In the genomic region with DNA sequence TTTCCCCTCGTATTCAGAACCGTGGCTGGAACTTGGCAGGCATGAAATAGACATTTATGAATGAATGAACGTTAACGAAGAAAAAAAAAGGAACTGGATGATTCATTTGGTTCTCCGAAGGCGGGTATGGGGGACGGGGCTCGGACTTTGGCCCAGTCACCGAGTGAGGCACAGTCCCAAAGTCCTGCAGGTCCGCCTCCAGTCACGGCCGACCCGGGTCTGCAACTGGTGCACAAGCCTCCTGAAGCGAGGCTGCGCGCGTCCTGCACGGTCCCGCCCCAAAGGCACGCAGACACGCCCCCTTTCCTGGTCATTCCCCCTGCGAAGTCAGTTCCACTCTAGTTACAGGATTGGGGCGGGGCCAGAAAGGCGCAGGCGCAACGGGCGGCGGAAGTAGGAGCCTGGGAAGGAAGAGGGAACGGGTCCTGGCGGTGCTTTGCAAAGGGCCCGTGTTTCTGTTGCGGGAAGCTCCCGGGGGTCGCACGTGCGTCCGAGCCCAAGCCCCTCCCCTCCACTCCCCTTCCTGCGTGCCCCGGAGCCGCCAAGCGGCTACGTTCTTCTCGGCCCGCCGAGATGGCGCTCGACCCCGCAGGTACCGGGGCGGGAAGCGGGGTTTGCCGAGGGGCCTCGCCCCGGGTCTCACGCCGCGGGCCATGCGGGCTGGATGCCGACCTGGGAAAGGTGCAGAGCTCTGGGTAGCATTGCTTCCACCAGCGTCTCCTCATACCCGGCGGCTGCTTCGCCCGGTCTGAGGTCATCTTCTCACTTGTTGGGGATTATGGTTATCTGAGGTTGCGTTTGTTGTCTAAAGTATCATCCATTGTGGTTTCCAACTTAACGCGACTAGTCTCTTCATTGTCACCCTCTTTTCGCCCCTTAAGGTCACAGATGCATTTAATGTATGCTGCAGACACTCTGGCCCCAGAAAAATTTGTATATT, we compare ENCODE assay signal across 8 cellular contexts. TPM values are rescaled to one million over a fixed set of nuclear protein-coding genes. Genes with fewer than 3 reads are reported as not detected.
DNase-seq lines count a peak whose midpoint lies in the region; ATAC-seq and TF ChIP-seq lines count a peak whose summit lies in the region.

TSS of gene CMC1 (plus strand) at position 399 of the 940 bp plus-strand sequence. CDS start at position 574, 175 bp downstream.

- DNase-seq in GM23338 (ENCODE audit: low spot score), result peak; percentile 99
- peak; percentile 95 for DNase-seq in LHCN-M2 (ENCODE audit: low read depth)
- peak; percentile 93 for DNase-seq in RPMI8226
- peak; percentile 75 to 83 for DNase-seq in activated T-helper 1 cell treated with anti-CD3 and anti-CD28 coated beads, Interleukin-2, amount 50 U/mL, for 16 hours (ENCODE audit: low read depth in 1 of 2, low spot score in 1 of 2)
- peak; percentile 96 for DNase-seq in fibroblast of gingiva (ENCODE audit: low read depth)
- DNase-seq in naive thymus-derived CD4-positive, alpha-beta T cell, result peak; percentile 69 to 93 (median 83)
- peak; percentile 95 for DNase-seq in stimulated activated naive B cell treated with anti-CD40 and anti-IgM and Interleukin-4, amounts not matched to agents 10 μg/mL and 1 μg/mL and 100 μg/mL, for 72 hours

- intact Hi-C loops in naive thymus-derived CD4-positive, alpha-beta T cell (cut with micrococcal nuclease), result loop anchor here (1.0 to 5.0 kb wide), 13 partner anchors 30 to 757 kb away; partner anchors contain the start of genes SLC4A7 (in 2 of the 2), AZI2 (in 1 of the 2), EOMES (in 1 of the 2) and ZCWPW2 (in 1 of the 2)

- no peaks in the 10 kb centered on the region for H3F3A ChIP-seq in DOHH2 (ENCODE audit: control insufficient read depth, insufficient read depth)
- H3F3A ChIP-seq in GM23338 (replicated peaks; ENCODE audit: low read depth), result no peaks in the 10 kb centered on the region

- H3K4me3 ChIP-seq in DOHH2 (ENCODE audit: low read length), result peak within 1 kb of the TSS; percentile 83
- H3K4me3 ChIP-seq in GM23338, result peak within 1 kb of the TSS; percentile 72
- H3K4me3 ChIP-seq in naive thymus-derived CD4-positive, alpha-beta T cell (ENCODE audit: low read length), result peak within 1 kb of the TSS; percentile 71

- peak within 1 kb of the TSS; percentile 86 for H3K4me3 Mint-ChIP-seq in GM23338
- H3K4me3 Mint-ChIP-seq in naive thymus-derived CD4-positive, alpha-beta T cell, result peak within 1 kb of the TSS; percentile 88 to 97 (median 96)
- peak within 1 kb of the TSS; percentile 89 to 97 for H3K4me3 Mint-ChIP-seq in stimulated activated naive B cell treated with anti-CD40 and anti-IgM and Interleukin-4, amounts not matched to agents 10 μg/mL and 1 μg/mL and 100 μg/mL, for 72 hours

- H4K20me1 ChIP-seq in DOHH2 (ENCODE audit: control insufficient read depth, insufficient read depth, low read depth, low read length) (no peaks in the 10 kb centered on the region), GM23338 (replicated peaks; ENCODE audit: insufficient read depth) (no peaks in the 10 kb centered on the region)

- H3K36me3 Mint-ChIP-seq in GM23338 (ENCODE audit: low read depth), result peaks cover 6% of the 10 kb centered on the region; the same call in 2 of the 3 replicates
- peaks cover 0 to 8% (median 5%) of the 10 kb centered on the region in 5 donors for H3K36me3 Mint-ChIP-seq in naive thymus-derived CD4-positive, alpha-beta T cell
- peaks cover 7 to 19% of the 10 kb centered on the region in 2 donors for H3K36me3 Mint-ChIP-seq in stimulated activated naive B cell treated with anti-CD40 and anti-IgM and Interleukin-4, amounts not matched to agents 10 μg/mL and 1 μg/mL and 100 μg/mL, for 72 hours

- H3K27me3 Mint-ChIP-seq in GM23338 (ENCODE audit: insufficient read depth, low read depth, poor library complexity), result peaks cover 2% of the 10 kb centered on the region
- H3K27me3 Mint-ChIP-seq in naive thymus-derived CD4-positive, alpha-beta T cell, result no peaks in the 10 kb centered on the region
- no peaks in the 10 kb centered on the region for H3K27me3 Mint-ChIP-seq in stimulated activated naive B cell treated with anti-CD40 and anti-IgM and Interleukin-4, amounts not matched to agents 10 μg/mL and 1 μg/mL and 100 μg/mL, for 72 hours

- H3K4me1 ChIP-seq in DOHH2 (ENCODE audit: control insufficient read depth, low read length) (peaks cover 20% of the 10 kb centered on the region), GM23338 (ENCODE audit: insufficient read depth) (peaks cover 35% of the 10 kb centered on the region)
- H3K4me1 ChIP-seq in naive thymus-derived CD4-positive, alpha-beta T cell (ENCODE audit: control insufficient read depth in 2 of 2, insufficient read depth in 2 of 2, low read length in 2 of 2), result peaks cover 16 to 40% of the 10 kb centered on the region in 2 donors

- peak; percentile 93 for ATAC-seq in GM23338
- peak; percentile 95 for ATAC-seq in naive thymus-derived CD4-positive, alpha-beta T cell
- peak; percentile 97 for ATAC-seq in stimulated activated naive B cell treated with anti-CD40 and anti-IgM and Interleukin-4, amounts not matched to agents 10 μg/mL and 1 μg/mL and 100 μg/mL, for 72 hours (replicated peaks)

- H3K9me3 Mint-ChIP-seq in GM23338, result no peaks in the 10 kb centered on the region; the same call in 2 of the 3 replicates
- peaks cover 0 to 4% (median 0%) of the 10 kb centered on the region in 11 donors for H3K9me3 Mint-ChIP-seq in naive thymus-derived CD4-positive, alpha-beta T cell
- peaks cover 0 to 1% of the 10 kb centered on the region in 2 donors for H3K9me3 Mint-ChIP-seq in stimulated activated naive B cell treated with anti-CD40 and anti-IgM and Interleukin-4, amounts not matched to agents 10 μg/mL and 1 μg/mL and 100 μg/mL, for 72 hours

- H3K27me3 ChIP-seq in DOHH2 (ENCODE audit: control insufficient read depth, low read length), result no peaks in the 10 kb centered on the region
- H3K27me3 ChIP-seq in GM23338 (ENCODE audit: insufficient read depth), result no peaks in the 10 kb centered on the region
- no peaks in the 10 kb centered on the region for H3K27me3 ChIP-seq in naive thymus-derived CD4-positive, alpha-beta T cell (ENCODE audit: control insufficient read depth in 2 of 2, insufficient read depth in 2 of 2, low read length in 2 of 2)

- no peak for TF ChIP-seq CTCF in DOHH2 (IDR thresholded peaks at IDR 0.05; ENCODE audit: low read depth, low read length, poor library complexity, severe bottlenecking)
- 0 out of 4 replicates have a peak, but pooled peaks of 1 of the 2 experiments have one; percentile 0 for TF ChIP-seq CTCF in GM23338 (conservative IDR thresholded peaks at IDR 0.05; ENCODE audit: low read depth in 2 of 2)

- H3K4me1 Mint-ChIP-seq in GM23338, result peaks cover 64% of the 10 kb centered on the region
- peaks cover 32 to 77% (median 60%) of the 10 kb centered on the region in 7 donors for H3K4me1 Mint-ChIP-seq in naive thymus-derived CD4-positive, alpha-beta T cell
- H3K4me1 Mint-ChIP-seq in stimulated activated naive B cell treated with anti-CD40 and anti-IgM and Interleukin-4, amounts not matched to agents 10 μg/mL and 1 μg/mL and 100 μg/mL, for 72 hours, result peaks cover 15 to 34% of the 10 kb centered on the region in 2 donors

- H3K4me2 ChIP-seq in DOHH2 (ENCODE audit: low read length), result peak within 1 kb of the TSS; percentile 77
- H3K4me2 ChIP-seq in GM23338, result peak within 1 kb of the TSS; percentile 90

- peak within 1 kb of the TSS; percentile 94 for H3K27ac Mint-ChIP-seq in GM23338
- H3K27ac Mint-ChIP-seq in naive thymus-derived CD4-positive, alpha-beta T cell, result peak within 1 kb of the TSS; percentile 85 to 96 (median 94)
- peak within 1 kb of the TSS; percentile 96 for H3K27ac Mint-ChIP-seq in stimulated activated naive B cell treated with anti-CD40 and anti-IgM and Interleukin-4, amounts not matched to agents 10 μg/mL and 1 μg/mL and 100 μg/mL, for 72 hours

- H2AFZ ChIP-seq in GM23338, result peak within 1 kb of the TSS; percentile 56

- POLR2A ChIA-PET in naive thymus-derived CD4-positive, alpha-beta T cell (lab: Charles Lee), result interaction anchor here (0.9 to 1.9 kb wide), 4 partner anchors 14 to 360 kb away, joined by 3 to 6 read pairs (median 4); partner anchors contain the start of genes AZI2 and ZCWPW2

- CTCF ChIA-PET in naive thymus-derived CD4-positive, alpha-beta T cell (lab: Charles Lee), result interaction anchor here (0.6 to 1.1 kb wide), 2 partner anchors 53 to 530 kb away, joined by 4 to 5 read pairs; no protein-coding TSS in a partner anchor

- H3K79me2 ChIP-seq in DOHH2 (ENCODE audit: control insufficient read depth, low read length) (peaks cover 50% of the 10 kb centered on the region), GM23338 (replicated peaks; ENCODE audit: insufficient read depth) (peaks cover 46% of the 10 kb centered on the region)

- H3K9me2 ChIP-seq in DOHH2 (replicated peaks; ENCODE audit: control insufficient read depth, low read length) (no peaks in the 10 kb centered on the region), GM23338 (ENCODE audit: insufficient read depth) (no peaks in the 10 kb centered on the region)

- H3K9me3 ChIP-seq in DOHH2 (ENCODE audit: control insufficient read depth, insufficient read depth, low read length), result no peaks in the 10 kb centered on the region
- no peaks in the 10 kb centered on the region for H3K9me3 ChIP-seq in naive thymus-derived CD4-positive, alpha-beta T cell (ENCODE audit: control insufficient read depth in 2 of 3, low read length in 3 of 3)

- H3K27ac ChIP-seq in DOHH2 (ENCODE audit: low read depth, low read length) (peak within 1 kb of the TSS; percentile 39), GM23338 (ENCODE audit: low read depth) (peak within 1 kb of the TSS; percentile 78)
- H3K27ac ChIP-seq in naive thymus-derived CD4-positive, alpha-beta T cell (ENCODE audit: low read depth, low read length), result peak within 1 kb of the TSS; percentile 71

- peaks cover 3% of the 10 kb centered on the region; the same call in 1 of the 2 replicates for H3K36me3 ChIP-seq in DOHH2 (ENCODE audit: control insufficient read depth, low read length)
- H3K36me3 ChIP-seq in GM23338 (ENCODE audit: insufficient read depth), result no peaks in the 10 kb centered on the region
- peaks cover 0 to 4% (median 0%) of the 10 kb centered on the region in 3 experiments for H3K36me3 ChIP-seq in naive thymus-derived CD4-positive, alpha-beta T cell (ENCODE audit: control insufficient read depth in 2 of 3, insufficient read depth in 3 of 3, low read length in 3 of 3)

TF ChIP-seq in GM23338, 12 proteins besides CTCF, POLR2A, EP300 and RAD21 (continues in another document):
- no peak for TF ChIP-seq NANOG (IDR thresholded peaks at IDR 0.05; ENCODE audit: borderline replicate concordance)

RNA-seq across cellular contexts. Expression of gene CMC1, which starts in this region (rescaled TPM):
- total RNA-seq in GM23338 (2014; rRNA removed; shearing (Covaris generic)), result 9.2 and 16.1 TPM in 2 replicates
- polyA plus RNA-seq in GM23338 (2016; fragmentation: Nextera tagmentation; extraction: Ambion mirVana), result 144 and 146 TPM in 2 replicates
- total RNA-seq in LHCN-M2 (2014; rRNA removed), result 6.9 and 11.0 TPM in 2 replicates
- 34.2 TPM for polyA plus RNA-seq in LHCN-M2 (2012)
- total RNA-seq in naive thymus-derived CD4-positive, alpha-beta T cell, result 10 to 100 TPM; 11.0 to 25.1 (median 13.9) TPM
- polyA plus RNA-seq in naive thymus-derived CD4-positive, alpha-beta T cell, result 10 to 100 TPM; 28.9 to 35.2 TPM

Comparison
In these comparisons a context has a peak if more than half of its experiments do, and no peak if none do; other contexts are left out.
1. Peak in every context shown above with its lines: DNase-seq, ATAC-seq, H3K4me3 ChIP-seq and H3K27ac ChIP-seq.